Comparison of ENCODE assay signal across 8 cellular contexts in the genomic region with DNA sequence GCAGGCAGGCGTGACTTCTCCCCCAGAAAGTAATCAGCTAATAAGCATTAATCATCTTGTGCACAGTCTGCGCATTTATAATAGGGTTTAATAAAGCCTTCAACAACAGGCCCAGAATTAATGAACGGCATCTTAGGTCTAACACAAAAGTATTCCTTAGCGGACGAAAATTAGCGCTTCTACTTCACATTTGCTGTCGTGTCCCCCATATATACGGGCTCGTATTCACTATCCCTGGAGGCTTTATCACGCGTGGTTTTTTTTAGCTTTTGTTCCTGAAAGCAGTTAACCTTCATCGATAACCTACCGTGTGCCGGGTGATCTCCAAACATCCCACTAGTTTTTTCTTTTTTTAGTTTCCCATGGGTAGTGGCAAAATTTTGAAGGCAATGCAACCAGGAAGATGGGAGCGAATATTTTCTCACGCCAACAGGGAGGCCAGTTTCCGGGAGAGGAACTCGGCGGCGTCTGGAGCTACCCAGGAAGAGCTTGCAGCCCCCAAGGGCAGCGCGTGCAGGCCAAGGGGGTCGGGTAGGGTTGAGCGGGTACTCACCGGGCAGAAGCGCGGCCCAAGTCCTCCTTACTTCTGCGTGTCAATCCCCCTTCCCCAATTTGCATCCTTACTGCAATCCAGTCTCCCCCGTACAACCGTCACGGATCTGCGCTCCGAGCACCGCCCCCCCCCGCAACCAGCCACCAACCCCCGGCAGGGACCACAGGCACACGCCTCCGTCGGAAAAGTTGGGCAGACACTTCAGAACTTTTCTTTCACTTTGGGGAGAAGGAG. TPM values are rescaled to one million over a fixed set of nuclear protein-coding genes. Genes with fewer than 3 reads are reported as not detected.
DNase-seq lines count a peak whose midpoint lies in the region; ATAC-seq and TF ChIP-seq lines count a peak whose summit lies in the region.

No MANE protein-coding gene starts in this region.

- H3K4me3 ChIP-seq in SJSA1 (peak overlapping the region; percentile 75), retinal pigment epithelial cell (ENCODE audit: low read length) (peak overlapping the region; percentile 82)

- no peak for ATAC-seq in GM18870 (IDR thresholded peaks at IDR 0.05; ENCODE audit: unreplicated experiment)

- no peak for TF ChIP-seq CTCF in GM20000 (IDR thresholded peaks at IDR 0.05; ENCODE audit: extremely low read depth, missing control alignments)
- TF ChIP-seq CTCF in retinal pigment epithelial cell (conservative IDR thresholded peaks at IDR 0.05; ENCODE audit: low read depth, low read length): no peak

- H3K27me3 ChIP-seq in SJSA1 (replicated peaks): no peaks in the 10 kb centered on the region

- H3K36me3 ChIP-seq in SJSA1: peaks cover 4% of the 10 kb centered on the region; the same call in 1 of the 2 replicates

- peaks cover 28% of the 10 kb centered on the region for H3K4me1 ChIP-seq in SJSA1 (replicated peaks)

- no peaks in the 10 kb centered on the region for H3K9me3 ChIP-seq in SJSA1 (replicated peaks)

- peak; percentile 19 for DNase-seq in GM20000 (ENCODE audit: low spot score)
- no peak for DNase-seq in SJSA1 (ENCODE audit: low read depth in 1 of 2, low spot score in 2 of 2)
- DNase-seq in germinal center (ENCODE audit: low spot score): peak; percentile 9
- DNase-seq in retinal pigment epithelial cell (ENCODE audit: low read depth): no peak
- DNase-seq in AG08396 (ENCODE audit: low spot score): no peak
- no peak for DNase-seq in superior temporal gyrus (ENCODE audit: extremely low spot score)
- no peak for DNase-seq in effector CD4-positive, alpha-beta T cell

- no peak overlapping the region for H3K27ac ChIP-seq in SJSA1

RNA-seq across cellular contexts. Expression of gene ATP8B1, which starts 1.5 kb away (rescaled TPM):
- total RNA-seq in SJSA1 (2014; rRNA removed; shearing (Covaris generic)): 7.5 and 12.4 TPM in 2 replicates

Comparison
In these comparisons a context has a peak if more than half of its experiments do, and no peak if none do; other contexts are left out.
1. DNase-seq: peak in GM20000 (single experiment) and germinal center (single experiment); none in SJSA1 (0 of 2), retinal pigment epithelial cell (single experiment), AG08396 (single experiment), superior temporal gyrus (single experiment) and effector CD4-positive, alpha-beta T cell (single experiment).